14 cellular contexts compared by ENCODE assay signal in genomic region chr13:73683746-73684145, GRCh38.
DNase-seq lines count a peak whose midpoint lies in the region; ATAC-seq, FAIRE-seq and TF ChIP-seq lines count a peak whose summit lies in the region.
"Had no signal": no experiment of that assay in that cellular context is flagged by ENCODE, and none has a peak within 500 bp of the region (broad histone marks: within the 10 kb centered on the region; RNA-seq: fewer than 3 reads in every experiment).

No MANE protein-coding gene starts in this region.

- H3K27ac Mint-ChIP-seq in MCF 10A (ENCODE audit: low read depth, unreplicated experiment) = no peak overlapping the region
- H3K27ac Mint-ChIP-seq in glutamatergic neuron (ENCODE audit: unreplicated experiment) = no peak overlapping the region

- H3K9me3 Mint-ChIP-seq in MCF 10A (ENCODE audit: unreplicated experiment) (peaks cover 8% of the 10 kb centered on the region), glutamatergic neuron (ENCODE audit: unreplicated experiment) (no peaks in the 10 kb centered on the region)

- TF ChIP-seq RAD21 in HepG2 (CRISPR knock-in tag; IDR thresholded peaks at IDR 0.05) = no peak

- H3K4me1 ChIP-seq in breast epithelium (peaks cover 0 to 4% of the 10 kb centered on the region in 2 donors), keratinocyte (ENCODE audit: control insufficient read depth, extremely low read depth, insufficient read depth, low read length) (no peaks in the 10 kb centered on the region), HepG2 (ENCODE audit: insufficient read depth, low read length) (no peaks in the 10 kb centered on the region)
- H3K4me1 ChIP-seq: SJSA1 had no signal

- H3K4me2 ChIP-seq in keratinocyte (ENCODE audit: control insufficient read depth, extremely low read depth, insufficient read depth, low read depth, low read length) = no peak overlapping the region
- H3K4me2 ChIP-seq in HepG2 (ENCODE audit: low read depth, low read length) = no peak overlapping the region
- H3K4me2 ChIP-seq: KMS-11 had no signal

- intact Hi-C loops in breast epithelium (cut with DNase I; ENCODE audit: low total_unique reads) (no loop called here), MCF 10A (cut with micrococcal nuclease) (no loop called here), HepG2 (cut with micrococcal nuclease; ENCODE audit: unreplicated experiment) (no loop called here)

- no peak for ATAC-seq in HepG2

- no peaks in the 10 kb centered on the region for H3K27me3 ChIP-seq in breast epithelium
- no peaks in the 10 kb centered on the region for H3K27me3 ChIP-seq in keratinocyte (ENCODE audit: control insufficient read depth, extremely low read depth, insufficient read depth, low read length)
- H3K27me3 ChIP-seq in HepG2 (ENCODE audit: control insufficient read depth in 1 of 2, insufficient read depth in 2 of 2, low read length in 2 of 2) = no peaks in the 10 kb centered on the region
- H3K27me3 ChIP-seq: SJSA1 had no signal

- no peak for TF ChIP-seq POLR2A in breast epithelium (IDR thresholded peaks at IDR 0.05)
- TF ChIP-seq POLR2A in HepG2 (IDR thresholded peaks at IDR 0.05; ENCODE audit: insufficient read depth in 1 of 2, low read depth in 2 of 2, low read length in 2 of 2) = no peak

- FAIRE-seq in keratinocyte (lab: Jason Lieb, UNC) (peak; percentile 17), HepG2 (lab: Jason Lieb, UNC) (no peak)

- POLR2A ChIA-PET in MCF 10A (lab: Yijun Ruan, JAX) (interaction anchor here (0.6 to 0.7 kb wide), 4 partner anchors 18 to 522 kb away, joined by 3 to 4 read pairs (median 3); no protein-coding TSS in a partner anchor), HepG2 (lab: Yijun Ruan, JAX) (no interaction called here)

- H3K9me3 ChIP-seq in breast epithelium (no peaks in the 10 kb centered on the region), keratinocyte (ENCODE audit: control insufficient read depth, low read depth, low read length) (no peaks in the 10 kb centered on the region), HepG2 (ENCODE audit: low read length) (no peaks in the 10 kb centered on the region)
- H3K9me3 ChIP-seq: SJSA1 had no signal

- in situ Hi-C loops in SK-MEL-5 (cut with HindIII; ENCODE audit: low pct_unique_long_range_greater_than_20kb, low sequenced_read_pairs) = no loop called here
- in situ Hi-C loops in HepG2 (cut with HindIII; ENCODE audit: extremely low pct_ligation_motif_present, low pct_unique_long_range_greater_than_20kb) = no loop called here

- H3K27ac ChIP-seq in breast epithelium = peak overlapping the region; percentile 60 to 72
- H3K27ac ChIP-seq in keratinocyte (ENCODE audit: control insufficient read depth, insufficient read depth, low read length) = no peak overlapping the region
- no peak overlapping the region for H3K27ac ChIP-seq in HepG2 (ENCODE audit: extremely low read length, insufficient read depth, low read length)
- H3K27ac ChIP-seq: KMS-11, SJSA1 had no signal

- no peak overlapping the region for H3K4me3 Mint-ChIP-seq in MCF 10A (ENCODE audit: unreplicated experiment)
- H3K4me3 Mint-ChIP-seq in glutamatergic neuron (ENCODE audit: unreplicated experiment) = no peak overlapping the region

- H3K27me3 Mint-ChIP-seq in MCF 10A (ENCODE audit: insufficient read depth, unreplicated experiment) = no peaks in the 10 kb centered on the region
- no peaks in the 10 kb centered on the region for H3K27me3 Mint-ChIP-seq in glutamatergic neuron (ENCODE audit: unreplicated experiment)

- CTCF ChIA-PET in MCF 10A (lab: Yijun Ruan, JAX) (interaction anchor here (1.2 kb wide), 2 partner anchors 14 to 844 kb away, joined by 3 to 4 read pairs; no protein-coding TSS in a partner anchor), HepG2 (lab: Yijun Ruan, JAX; ENCODE audit: low intra/inter-chr PET ratio, low total read pairs) (no interaction called here)

- no peaks in the 10 kb centered on the region for H3K9me1 ChIP-seq in keratinocyte (ENCODE audit: control insufficient read depth, extremely low read depth, insufficient read depth, low read length)

- DNase-seq in breast epithelium (ENCODE audit: low spot score in 2 of 2) = no peak
- DNase-seq in MCF 10A (ENCODE audit: unreplicated experiment) = no peak
- peak; percentile 96 for DNase-seq in SK-MEL-5 (ENCODE audit: low read depth, low spot score)
- DNase-seq in keratinocyte (ENCODE audit: low read depth, low spot score) = no peak
- no peak for DNase-seq in mesenteric fat pad (ENCODE audit: low spot score)
- no peak for DNase-seq in glutamatergic neuron
- no peak for DNase-seq in HepG2 (ENCODE audit: low spot score)
- DNase-seq: C1 segment of cervical spinal cord, DMS79, NCI-H187 treated with DMSO at 0.1 percent for 48 hours, NCI-H226, NCI-H524 had no signal

- dilution Hi-C loops in keratinocyte (cut with MboI; ENCODE audit: extremely low pct_ligation_motif_present, low sequenced_read_pairs) = no loop called here

- 16% methylated on average over 3 of the region's 3 CpGs for WGBS in HepG2 (ENCODE audit: low lambda C conversion rate)

- H3K4me3 ChIP-seq in breast epithelium (no peak overlapping the region), keratinocyte (ENCODE audit: control insufficient read depth in 2 of 3, extremely low read depth in 1 of 3, insufficient read depth in 2 of 3, low read depth in 1 of 3, low read length in 3 of 3) (no peak overlapping the region), HepG2 (replicated peaks in 1 of 3; ENCODE audit: insufficient read depth in 1 of 3, low read depth in 2 of 3, low read length in 3 of 3) (no peak overlapping the region)
- H3K4me3 ChIP-seq: SJSA1 had no signal

- H3K4me1 Mint-ChIP-seq in MCF 10A (ENCODE audit: insufficient read depth, unreplicated experiment) = no peaks in the 10 kb centered on the region
- peaks cover 3% of the 10 kb centered on the region for H3K4me1 Mint-ChIP-seq in glutamatergic neuron (ENCODE audit: low read depth, unreplicated experiment)

- H3K36me3 ChIP-seq in breast epithelium = no peaks in the 10 kb centered on the region
- H3K36me3 ChIP-seq in keratinocyte (ENCODE audit: control insufficient read depth in 2 of 2, extremely low read depth in 1 of 2, insufficient read depth in 2 of 2, low read length in 2 of 2) = no peaks in the 10 kb centered on the region
- no peaks in the 10 kb centered on the region for H3K36me3 ChIP-seq in HepG2 (replicated peaks in 1 of 2; ENCODE audit: control insufficient read depth in 1 of 2, insufficient read depth in 2 of 2, low read length in 2 of 2)
- H3K36me3 ChIP-seq: SJSA1 had no signal

- H3K36me3 Mint-ChIP-seq in MCF 10A (ENCODE audit: insufficient read depth, unreplicated experiment) = no peaks in the 10 kb centered on the region
- H3K36me3 Mint-ChIP-seq in glutamatergic neuron (ENCODE audit: unreplicated experiment) = no peaks in the 10 kb centered on the region

- H2AFZ ChIP-seq in keratinocyte (ENCODE audit: control insufficient read depth, low read length) = no peak overlapping the region
- H2AFZ ChIP-seq in HepG2 (ENCODE audit: low read length) = no peak overlapping the region

- no peaks in the 10 kb centered on the region for H4K20me1 ChIP-seq in keratinocyte (ENCODE audit: control insufficient read depth, extremely low read depth, insufficient read depth, low read length)
- no peaks in the 10 kb centered on the region for H4K20me1 ChIP-seq in HepG2 (ENCODE audit: insufficient read depth, low read length)

- TF ChIP-seq EP300 in HepG2 (IDR thresholded peaks at IDR 0.05; ENCODE audit: low read depth in 2 of 2, low read length in 2 of 2) (no peak), HepG2 (CRISPR knock-in tag; IDR thresholded peaks at IDR 0.05; ENCODE audit: borderline replicate concordance) (no peak)

- H3K79me2 ChIP-seq in keratinocyte (ENCODE audit: control insufficient read depth, insufficient read depth, low read length) (no peaks in the 10 kb centered on the region), HepG2 (ENCODE audit: insufficient read depth, low read length) (no peaks in the 10 kb centered on the region)

- no peak overlapping the region for H3K9ac ChIP-seq in keratinocyte (ENCODE audit: control insufficient read depth, extremely low read depth, insufficient read depth, low read length)
- no peak overlapping the region for H3K9ac ChIP-seq in HepG2 (ENCODE audit: insufficient read depth, low read depth, low read length)
- H3K9ac ChIP-seq: KMS-11 had no signal

- TF ChIP-seq CTCF in breast epithelium (IDR thresholded peaks at IDR 0.05) (no peak), MCF 10A (IDR thresholded peaks at IDR 0.05; ENCODE audit: unreplicated experiment) (no peak), keratinocyte (optimal IDR thresholded peaks at IDR 0.05 in 1 of 3, IDR thresholded peaks at IDR 0.05 in 1 of 3, conservative IDR thresholded peaks at IDR 0.05 in 1 of 3; ENCODE audit: extremely low read depth in 1 of 3, insufficient read depth in 2 of 3, low read length in 3 of 3) (no peak), glutamatergic neuron (IDR thresholded peaks at IDR 0.05; ENCODE audit: partially characterized antibody, unreplicated experiment) (no peak), HepG2 (CRISPR knock-in tag; IDR thresholded peaks at IDR 0.05) (no peak)

- BruUV-seq in MCF 10A (replicated peaks; lab: Mats Ljungman, UMichigan) = no TSS peak
- BruUV-seq in HepG2 (replicated peaks; lab: Mats Ljungman, UMichigan) = no TSS peak

TF ChIP-seq in HepG2, 621 proteins besides CTCF, POLR2A, EP300 and RAD21:
- TF ChIP-seq ELK4 (CRISPR knock-in tag; IDR thresholded peaks at IDR 0.05; ENCODE audit: borderline replicate concordance) = no peak

Comparison
In these comparisons a context has a peak if more than half of its experiments do, and no peak if none do; other contexts are left out.
1. H3K27ac ChIP-seq: peak in breast epithelium (2 of 2); none in keratinocyte (single experiment) and HepG2 (single experiment).